ENCODE assay signal across 8 cellular contexts in genomic region chr9:131237931-131238401, GRCh38. TPM values are rescaled to one million over a fixed set of nuclear protein-coding genes. Genes with fewer than 3 reads are reported as not detected.
DNase-seq lines count a peak whose midpoint lies in the region; ATAC-seq, FAIRE-seq and TF ChIP-seq lines count a peak whose summit lies in the region.

No MANE protein-coding gene starts in this region.

- H3K4me1 ChIP-seq in lung (ENCODE audit: control insufficient read depth in 2 of 2, insufficient read depth in 2 of 2, low read length in 2 of 2) = peaks cover 0 to 10% of the 10 kb centered on the region in 2 donors

- peaks cover 0 to 3% of the 10 kb centered on the region in 2 donors for H3K9me3 ChIP-seq in lung (ENCODE audit: control insufficient read depth in 2 of 2, insufficient read depth in 1 of 2, low read length in 1 of 2)

- peaks cover 0 to 14% of the 10 kb centered on the region in 2 donors for H3K36me3 ChIP-seq in lung (ENCODE audit: control insufficient read depth in 2 of 2, insufficient read depth in 2 of 2, low read length in 2 of 2)

- peak overlapping the region; percentile 78 to 82 for H3K27ac ChIP-seq in lung (ENCODE audit: low read depth in 1 of 2, low read length in 1 of 2)

- H3K27ac Mint-ChIP-seq in chondrocyte (ENCODE audit: unreplicated experiment) = peak overlapping the region; percentile 93

- ATAC-seq in GM21786 (IDR thresholded peaks at IDR 0.05; ENCODE audit: unreplicated experiment) (peak; percentile 90), lung (ENCODE audit: insufficient read depth, low FRiP score) (peak; percentile 73)

- 3 to 9% methylated on average over 11 of the region's 11 CpGs for WGBS in lung, 2 donors

- H3K36me3 Mint-ChIP-seq in chondrocyte (ENCODE audit: low read depth) = peaks cover 16% of the 10 kb centered on the region

- no peaks in the 10 kb centered on the region for H3K27me3 ChIP-seq in lung (ENCODE audit: control insufficient read depth, insufficient read depth)

- no peak for TF ChIP-seq CTCF in chondrocyte (IDR thresholded peaks at IDR 0.05)
- no peak for TF ChIP-seq CTCF in lung (IDR thresholded peaks at IDR 0.05; ENCODE audit: control extremely low read depth, extremely low read depth)
- no peak for TF ChIP-seq CTCF in D721Med (IDR thresholded peaks at IDR 0.05; ENCODE audit: insufficient read depth, missing control alignments)

- no peak overlapping the region for H3K4me3 ChIP-seq in lung

- peaks cover 15% of the 10 kb centered on the region for H3K4me1 Mint-ChIP-seq in chondrocyte (ENCODE audit: low read depth)

- H3K9me3 Mint-ChIP-seq in chondrocyte (ENCODE audit: low read depth) = peaks cover 3% of the 10 kb centered on the region

- peak; percentile 40 for DNase-seq in GF-D8 (lab: John Stamatoyannopoulos, UW)
- DNase-seq in MV-4-11 (lab: John Stamatoyannopoulos, UW) = peak; percentile 91
- DNase-seq in activated CD4-positive, alpha-beta T cell treated with anti-CD3 and anti-CD28 coated beads for 1 hour = peak; percentile 69
- no peak for DNase-seq in chondrocyte (ENCODE audit: low spot score)
- peak; percentile 73 for DNase-seq in lung (ENCODE audit: low spot score)
- DNase-seq in stimulated activated CD8-positive, alpha-beta memory T cell treated with anti-CD3 and anti-CD28 coated beads, Interleukin-12 subunit alpha, Interleukin-12 subunit beta, amount 100 ng/mL, for 1 hour (ENCODE audit: low read depth) = peak; percentile 74
- no peak for DNase-seq in D721Med (ENCODE audit: insufficient read length, low spot score)

- no peak for FAIRE-seq in D721Med (lab: Jason Lieb, UNC)

- H3K27me3 Mint-ChIP-seq in chondrocyte (ENCODE audit: low read depth) = no peaks in the 10 kb centered on the region

- H3K4me3 Mint-ChIP-seq in chondrocyte (ENCODE audit: unreplicated experiment) = peak overlapping the region; percentile 47

RNA-seq across cellular contexts. Expression of gene FAM78A, which starts 38.3 kb away (rescaled TPM):
- total RNA-seq in chondrocyte = 1.4 to 1.6 TPM (median 1.5 TPM) in 3 replicates
- 10 to 100 TPM in 1 of 2 donors, 1 to 10 TPM in 1; 8.4 to 10.8 TPM for total RNA-seq in lung
- 1 to 10 TPM; 5.4 to 7.2 TPM for polyA plus RNA-seq in lung

RNA-seq across cellular contexts. Expression of gene PLPP7, which starts 51.6 kb away (rescaled TPM):
- total RNA-seq in chondrocyte (1.1 to 2.3 TPM (median 1.5 TPM) in 3 replicates), lung (1 to 10 TPM; 1.2 to 1.8 TPM)
- polyA plus RNA-seq in lung = under 1 TPM; 0.79 to 0.90 TPM

Comparison
In these comparisons a context has a peak if more than half of its experiments do, and no peak if none do; other contexts are left out.
1. DNase-seq: peak in GF-D8 (single experiment), MV-4-11 (single experiment), activated CD4-positive, alpha-beta T cell treated with anti-CD3 and anti-CD28 coated beads for 1 hour (single experiment), lung (single experiment) and stimulated activated CD8-positive, alpha-beta memory T cell treated with anti-CD3 and anti-CD28 coated beads, Interleukin-12 subunit alpha, Interleukin-12 subunit beta, amount 100 ng/mL, for 1 hour (single experiment); none in chondrocyte (single experiment) and D721Med (single experiment).